Comparison of ENCODE assay signal across 13 cellular contexts in genomic region chr5:39411051-39411450, GRCh38. TPM values are rescaled to one million over a fixed set of nuclear protein-coding genes. Genes with fewer than 3 reads are reported as not detected.
A peak's percentile ranks its signal among the peaks of the same experiment; 100 is the strongest.
DNase-seq lines count a peak whose midpoint lies in the region; ATAC-seq, FAIRE-seq and TF ChIP-seq lines count a peak whose summit lies in the region.
"Had no signal": no experiment of that assay in that cellular context is flagged by ENCODE, and none has a peak within 500 bp of the region (broad histone marks: within the 10 kb centered on the region; RNA-seq: fewer than 3 reads in every experiment).

No MANE protein-coding gene starts in this region.

- H3K27me3 Mint-ChIP-seq in WTC11 (ENCODE audit: low read depth): no peaks in the 10 kb centered on the region; the same call in 1 of the 2 replicates

- H3K27me3 ChIP-seq in mammary epithelial cell (ENCODE audit: insufficient read depth, low read length) (no peaks in the 10 kb centered on the region), keratinocyte (ENCODE audit: control insufficient read depth, extremely low read depth, insufficient read depth, low read length) (no peaks in the 10 kb centered on the region), tibial artery (no peaks in the 10 kb centered on the region)

- CTCF ChIA-PET in mammary epithelial cell (lab: Charles Lee; ENCODE audit: low non-redundant PET): no interaction called here
- CTCF ChIA-PET in WTC11 (lab: Charles Lee): interaction anchor here (1.4 to 1.5 kb wide), 2 partner anchors 14 to 35 kb away, joined by 4 to 5 read pairs; partner anchors contain the start of gene DAB2

- TF ChIP-seq CTCF in mammary epithelial cell (conservative IDR thresholded peaks at IDR 0.05 in 1 of 2, IDR thresholded peaks at IDR 0.05 in 1 of 2; ENCODE audit: extremely low read depth in 1 of 2, insufficient read depth in 1 of 2, low read depth in 1 of 2, low read length in 2 of 2) (no peak), keratinocyte (optimal IDR thresholded peaks at IDR 0.05 in 1 of 3, IDR thresholded peaks at IDR 0.05 in 1 of 3, conservative IDR thresholded peaks at IDR 0.05 in 1 of 3; ENCODE audit: extremely low read depth in 1 of 3, insufficient read depth in 2 of 3, low read length in 3 of 3) (no peak), tibial artery (IDR thresholded peaks at IDR 0.05) (no peak), WTC11 (IDR thresholded peaks at IDR 0.05) (no peak)

- H4K20me1 ChIP-seq in mammary epithelial cell (ENCODE audit: insufficient read depth, low read length) (no peaks in the 10 kb centered on the region), keratinocyte (ENCODE audit: control insufficient read depth, extremely low read depth, insufficient read depth, low read length) (no peaks in the 10 kb centered on the region)

- H3K9ac ChIP-seq in mammary epithelial cell (ENCODE audit: insufficient read depth, low read length): no peak overlapping the region
- H3K9ac ChIP-seq in keratinocyte (ENCODE audit: control insufficient read depth, extremely low read depth, insufficient read depth, low read length): no peak overlapping the region

- no peaks in the 10 kb centered on the region for H3K9me1 ChIP-seq in keratinocyte (ENCODE audit: control insufficient read depth, extremely low read depth, insufficient read depth, low read length)

- H3K4me1 Mint-ChIP-seq in WTC11: peaks cover 24% of the 10 kb centered on the region

- peaks cover 80% of the 10 kb centered on the region for H3K79me2 ChIP-seq in mammary epithelial cell (ENCODE audit: insufficient read depth, low read length)
- H3K79me2 ChIP-seq in keratinocyte (ENCODE audit: control insufficient read depth, insufficient read depth, low read length): peaks cover 5% of the 10 kb centered on the region

- no peaks in the 10 kb centered on the region for H3K9me3 Mint-ChIP-seq in WTC11
- H3K9me3 Mint-ChIP-seq: T-helper 2 cell treated with Interferon-gamma antibody and Interleukin-4, amounts not matched to agents 5 μg/mL and 100 μg/mL, for 36 hours had no signal

- in situ Hi-C loops in mammary epithelial cell (cut with MboI; ENCODE audit: low sequenced_read_pairs in 2 of 2): no loop called here

- no peaks in the 10 kb centered on the region for H3K36me3 Mint-ChIP-seq in WTC11

- H3K9me3 ChIP-seq in mammary epithelial cell (replicated peaks; ENCODE audit: insufficient read depth, low read length): no peaks in the 10 kb centered on the region
- no peaks in the 10 kb centered on the region for H3K9me3 ChIP-seq in keratinocyte (ENCODE audit: control insufficient read depth, low read depth, low read length)
- H3K9me3 ChIP-seq in tibial artery: no peaks in the 10 kb centered on the region

- H3K4me2 ChIP-seq in mammary epithelial cell (ENCODE audit: insufficient read depth, low read depth, low read length) (peak overlapping the region; percentile 17), keratinocyte (ENCODE audit: control insufficient read depth, extremely low read depth, insufficient read depth, low read depth, low read length) (peak overlapping the region; percentile 25)

- intact Hi-C loops in mammary epithelial cell (cut with micrococcal nuclease): no loop called here
- intact Hi-C loops in tibial artery (cut with DNase I; ENCODE audit: low total_unique reads): no loop called here

- WGBS in mammary epithelial cell (ENCODE audit: low coverage, missing lambda C conversion rate): 0% methylated on average over 1 of the region's 1 CpG

- no peak for FAIRE-seq in keratinocyte (lab: Jason Lieb, UNC)

- BruUV-seq in mammary epithelial cell (replicated peaks; lab: Mats Ljungman, UMichigan): no TSS peak

- H3K4me3 Mint-ChIP-seq in WTC11: no peak overlapping the region
- H3K4me3 Mint-ChIP-seq: T-helper 2 cell treated with Interferon-gamma antibody and Interleukin-4, amounts not matched to agents 5 μg/mL and 100 μg/mL, for 36 hours had no signal

- H3K4me3 ChIP-seq in mammary epithelial cell (replicated peaks in 1 of 3; ENCODE audit: insufficient read depth in 1 of 3, low read depth in 2 of 3, low read length in 3 of 3): no peak overlapping the region
- no peak overlapping the region for H3K4me3 ChIP-seq in keratinocyte (ENCODE audit: control insufficient read depth in 2 of 3, extremely low read depth in 1 of 3, insufficient read depth in 2 of 3, low read depth in 1 of 3, low read length in 3 of 3)
- H3K4me3 ChIP-seq in tibial artery: no peak overlapping the region

- no peak overlapping the region for H2AFZ ChIP-seq in mammary epithelial cell (ENCODE audit: low read depth, low read length)
- no peak overlapping the region for H2AFZ ChIP-seq in keratinocyte (ENCODE audit: control insufficient read depth, low read length)

- peak; percentile 67 for DNase-seq in M059J (ENCODE audit: low read depth)
- DNase-seq in mammary epithelial cell: peak; percentile 78
- no peak for DNase-seq in keratinocyte (ENCODE audit: low read depth, low spot score)
- no peak for DNase-seq in tibial artery
- DNase-seq in mesenteric fat pad (ENCODE audit: low spot score): no peak
- DNase-seq in WTC11 (ENCODE audit: low spot score): no peak
- no peak for DNase-seq in stimulated activated naive CD4-positive, alpha-beta T cell treated with Interleukin-2 at 50 U/mL for 16 hours (lab: John Stamatoyannopoulos, UW)
- DNase-seq: effector memory CD4-positive, alpha-beta T cell; GDM1; NCI-H2227 treated with DMSO at 0.1 percent for 48 hours had no signal

- no peak for ATAC-seq in WTC11
- no peak for ATAC-seq in GM18873 (IDR thresholded peaks at IDR 0.05; ENCODE audit: low FRiP score, unreplicated experiment)
- ATAC-seq: left lobe of liver had no signal

- no peak overlapping the region for H3K27ac Mint-ChIP-seq in WTC11
- H3K27ac Mint-ChIP-seq: T-helper 2 cell treated with Interferon-gamma antibody and Interleukin-4, amounts not matched to agents 5 μg/mL and 100 μg/mL, for 36 hours had no signal

- H3K27ac ChIP-seq in mammary epithelial cell (ENCODE audit: insufficient read depth, low read depth, low read length) (peak overlapping the region; percentile 28), keratinocyte (ENCODE audit: control insufficient read depth, insufficient read depth, low read length) (peak overlapping the region; percentile 1), tibial artery (peak overlapping the region; percentile 67 to 71)

- dilution Hi-C loops in mammary epithelial cell (cut with HindIII; ENCODE audit: low sequenced_read_pairs): no loop called here
- dilution Hi-C loops in keratinocyte (cut with MboI; ENCODE audit: extremely low pct_ligation_motif_present, low sequenced_read_pairs): no loop called here

- H3K4me1 ChIP-seq in mammary epithelial cell (ENCODE audit: insufficient read depth, low read length) (peaks cover 34% of the 10 kb centered on the region), keratinocyte (ENCODE audit: control insufficient read depth, extremely low read depth, insufficient read depth, low read length) (peaks cover 23% of the 10 kb centered on the region), tibial artery (peaks cover 0 to 76% (median 35%) of the 10 kb centered on the region in 4 donors)

- H3K36me3 ChIP-seq in mammary epithelial cell (ENCODE audit: insufficient read depth, low read length): no peaks in the 10 kb centered on the region
- no peaks in the 10 kb centered on the region for H3K36me3 ChIP-seq in keratinocyte (ENCODE audit: control insufficient read depth in 2 of 2, extremely low read depth in 1 of 2, insufficient read depth in 2 of 2, low read length in 2 of 2)
- no peaks in the 10 kb centered on the region for H3K36me3 ChIP-seq in tibial artery

- POLR2A ChIA-PET in WTC11 (lab: Charles Lee): no interaction called here

TF ChIP-seq in WTC11, 78 proteins besides CTCF, POLR2A, EP300 and RAD21 (continues in another document):
- TF ChIP-seq NR3C1 (CRISPR knock-in tag; conservative IDR thresholded peaks at IDR 0.05; ENCODE audit: low read depth) (no peak), E2F1 (CRISPR knock-in tag; IDR thresholded peaks at IDR 0.05) (no peak), JAZF1 (CRISPR knock-in tag; IDR thresholded peaks at IDR 0.05) (no peak)

RNA-seq across cellular contexts. Expression of gene DAB2, which starts 13.7 kb away (rescaled TPM):
- 31.7 and 45.9 TPM in 2 replicates for total RNA-seq in M059J (2014; rRNA removed; shearing (Covaris generic))
- 10 to 100 TPM; 33.8 to 67.7 TPM for total RNA-seq in mammary epithelial cell
- polyA plus RNA-seq in mammary epithelial cell: 16.0 TPM
- 28.2 TPM for polyA minus RNA-seq in mammary epithelial cell
- polyA plus RNA-seq in keratinocyte: 7.5 to 14.4 TPM (median 10.4 TPM) in 3 replicates
- polyA plus RNA-seq in keratinocyte (2011; ENCODE audit: low read depth): 2.2 TPM
- polyA plus RNA-seq in keratinocyte (2011; cell fraction: cytosol; rRNA removed): 8.4 and 12.5 TPM in 2 replicates
- polyA plus RNA-seq in keratinocyte (2011; cell fraction: nucleus; rRNA removed): 16.7 and 18.7 TPM in 2 replicates
- 1.5 and 11.8 TPM in 2 replicates for polyA plus RNA-seq in keratinocyte (2012; ENCODE audit: low replicate concordance)
- polyA minus RNA-seq in keratinocyte: 8.8 to 17.2 TPM (median 8.9 TPM) in 3 replicates
- 7.9 TPM for polyA minus RNA-seq in keratinocyte (2011; cell fraction: cytosol; rRNA and poly(A)+ RNA removed)
- polyA minus RNA-seq in keratinocyte (2011; cell fraction: nucleus; rRNA and poly(A)+ RNA removed): 13.3 and 21.8 TPM in 2 replicates
- total RNA-seq in mesenteric fat pad: 221 TPM
- total RNA-seq in WTC11 (2021): 3.8 to 7.2 TPM (median 3.9 TPM) in 3 replicates

RNA-seq across cellular contexts. Expression of gene C9, which starts 46.8 kb away (rescaled TPM):
- not detected in 2 replicates for total RNA-seq in M059J (2014; rRNA removed; shearing (Covaris generic))
- under 1 TPM in 1 of 2 donors, not detected in 1; under 0.01 TPM for total RNA-seq in mammary epithelial cell
- polyA plus RNA-seq in mammary epithelial cell: not detected
- polyA minus RNA-seq in mammary epithelial cell: not detected
- 0.04 TPM in 1 of 3 replicates, not detected in the others for polyA plus RNA-seq in keratinocyte
- polyA plus RNA-seq in keratinocyte (2011; ENCODE audit: low read depth): not detected
- 0.02 TPM in 1 of 2 replicates, not detected in the other for polyA plus RNA-seq in keratinocyte (2011; cell fraction: cytosol; rRNA removed)
- polyA plus RNA-seq in keratinocyte (2011; cell fraction: nucleus; rRNA removed): 0.10 and 0.32 TPM in 2 replicates
- polyA plus RNA-seq in keratinocyte (2012; ENCODE audit: low replicate concordance): not detected in 2 replicates
- not detected in 3 replicates for polyA minus RNA-seq in keratinocyte
- polyA minus RNA-seq in keratinocyte (2011; cell fraction: cytosol; rRNA and poly(A)+ RNA removed): not detected
- polyA minus RNA-seq in keratinocyte (2011; cell fraction: nucleus; rRNA and poly(A)+ RNA removed): not detected in 2 replicates
- not detected for total RNA-seq in mesenteric fat pad
- 0.07 to 0.25 TPM (median 0.21 TPM) in 3 replicates for total RNA-seq in WTC11 (2021)

Comparison
In these comparisons a context has a peak if more than half of its experiments do, and no peak if none do; other contexts are left out.
1. DNase-seq: peak in M059J (single experiment) and mammary epithelial cell (single experiment); none in keratinocyte (single experiment), tibial artery (0 of 2), mesenteric fat pad (single experiment), WTC11 (single experiment) and stimulated activated naive CD4-positive, alpha-beta T cell treated with Interleukin-2 at 50 U/mL for 16 hours (single experiment).
2. H3K27ac ChIP-seq: peak in every context shown above with its lines; median percentile 69 in tibial artery; 28 in mammary epithelial cell; 1 in keratinocyte.